9 cellular contexts compared by ENCODE assay signal in the genomic region with DNA sequence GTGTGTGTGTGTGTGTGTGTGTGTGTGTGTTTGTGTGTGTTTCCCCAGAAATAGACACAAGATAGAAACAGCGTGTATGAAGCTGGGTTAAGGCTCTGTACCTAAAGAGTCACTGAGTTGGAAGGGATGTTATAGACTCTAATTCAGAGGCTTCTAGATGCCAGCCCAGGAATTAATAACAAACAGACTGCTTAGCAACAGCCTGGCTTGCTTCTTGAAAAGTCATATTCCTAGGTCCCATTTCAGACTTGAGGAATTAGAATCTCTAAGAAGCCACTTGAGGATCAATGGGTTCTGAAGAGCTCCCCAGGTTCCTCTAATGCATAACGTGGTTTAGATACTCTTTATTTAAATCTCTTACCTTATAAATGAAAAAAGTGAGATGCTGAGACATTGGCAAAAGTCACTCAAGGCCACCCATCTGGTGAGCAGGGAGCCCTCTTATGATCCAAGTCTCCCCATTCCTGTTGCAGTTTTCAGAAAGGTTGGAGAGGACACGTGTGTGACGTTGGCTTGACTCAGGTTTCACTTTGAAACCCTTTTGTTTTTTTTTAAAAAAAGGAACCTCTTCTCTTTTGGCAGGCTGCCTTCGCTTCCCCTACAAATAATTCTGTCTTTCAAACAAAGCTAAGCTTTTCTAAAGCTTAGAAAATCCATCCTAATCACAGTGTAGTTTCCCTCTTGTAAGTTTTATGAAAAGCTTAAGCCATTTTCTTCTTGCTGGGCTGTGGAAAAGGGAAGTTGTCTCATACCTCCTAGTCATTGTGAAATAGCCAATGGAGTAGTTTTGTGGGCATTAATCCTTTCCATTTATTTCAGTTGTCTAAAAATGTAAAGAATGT.
DNase-seq lines count a peak whose midpoint lies in the region; ATAC-seq and TF ChIP-seq lines count a peak whose summit lies in the region.
"Had no signal": no experiment of that assay in that cellular context is flagged by ENCODE, and none has a peak within 500 bp of the region (broad histone marks: within the 10 kb centered on the region; RNA-seq: fewer than 3 reads in every experiment).

No MANE protein-coding gene starts in this region.

- peaks cover 6% of the 10 kb centered on the region for H3K4me1 Mint-ChIP-seq in activated T-helper 17 cell treated with anti-CD3 and anti-CD28 coated beads, Interleukin-2, amount 50 U/mL, for 72 hours

- DNase-seq in GDM1 (lab: John Stamatoyannopoulos, UW) (peak; percentile 4), NCI-H1436 (lab: John Stamatoyannopoulos, UW) (peak; percentile 24), superior temporal gyrus (ENCODE audit: extremely low spot score) (no peak)
- DNase-seq in activated CD8-positive, alpha-beta memory T cell treated with anti-CD3 and anti-CD28 coated beads for 24 hours = no peak
- DNase-seq: islet precursor cell had no signal

- no peak overlapping the region for H3K4me3 ChIP-seq in muscle layer of colon (ENCODE audit: low read depth in 1 of 2, low read length in 2 of 2)

- H3K4me1 ChIP-seq in muscle layer of colon (ENCODE audit: insufficient read depth, low read length) = peaks cover 34% of the 10 kb centered on the region

- H3K36me3 ChIP-seq in muscle layer of colon (ENCODE audit: insufficient read depth, low read length) = no peaks in the 10 kb centered on the region

- H3K27me3 ChIP-seq in muscle layer of colon (ENCODE audit: control insufficient read depth in 1 of 2, insufficient read depth in 2 of 2, low read length in 2 of 2) = no peaks in the 10 kb centered on the region

- H3K27ac ChIP-seq in muscle layer of colon (ENCODE audit: low read depth, low read length) = peak overlapping the region; percentile 41

- TF ChIP-seq POLR2A in GM18505 (IDR thresholded peaks at IDR 0.05; ENCODE audit: borderline replicate concordance, extremely low read depth, insufficient read depth, insufficient read length) = no peak

- ATAC-seq in activated T-helper 17 cell treated with anti-CD3 and anti-CD28 coated beads, Interleukin-2, amount 50 U/mL, for 72 hours (replicated peaks) = peak; percentile 38
- ATAC-seq in HG02870 (IDR thresholded peaks at IDR 0.05; ENCODE audit: unreplicated experiment) (no peak), GM18505 (IDR thresholded peaks at IDR 0.05; ENCODE audit: unreplicated experiment) (no peak)

- H3K36me3 Mint-ChIP-seq in activated T-helper 17 cell treated with anti-CD3 and anti-CD28 coated beads, Interleukin-2, amount 50 U/mL, for 72 hours (ENCODE audit: low read depth) = no peaks in the 10 kb centered on the region

- peak overlapping the region; percentile 2 for H3K4me3 Mint-ChIP-seq in activated T-helper 17 cell treated with anti-CD3 and anti-CD28 coated beads, Interleukin-2, amount 50 U/mL, for 72 hours

- peaks cover 3% of the 10 kb centered on the region for H3K27me3 Mint-ChIP-seq in activated T-helper 17 cell treated with anti-CD3 and anti-CD28 coated beads, Interleukin-2, amount 50 U/mL, for 72 hours

- no peaks in the 10 kb centered on the region for H3K9me3 ChIP-seq in muscle layer of colon (ENCODE audit: low read length)

- no peak overlapping the region for H3K9ac ChIP-seq in muscle layer of colon (ENCODE audit: low read length)

- no peaks in the 10 kb centered on the region for H3K9me3 Mint-ChIP-seq in activated T-helper 17 cell treated with anti-CD3 and anti-CD28 coated beads, Interleukin-2, amount 50 U/mL, for 72 hours

- peak overlapping the region; percentile 39 for H3K27ac Mint-ChIP-seq in activated T-helper 17 cell treated with anti-CD3 and anti-CD28 coated beads, Interleukin-2, amount 50 U/mL, for 72 hours

Comparison
In these comparisons a context has a peak if more than half of its experiments do, and no peak if none do; other contexts are left out.
1. DNase-seq: peak in GDM1 (single experiment) and NCI-H1436 (single experiment); none in activated CD8-positive, alpha-beta memory T cell treated with anti-CD3 and anti-CD28 coated beads for 24 hours (single experiment) and superior temporal gyrus (single experiment).